In genomic region chr1:8560611-8561544, GRCh38 we compare ENCODE assay signal across 8 cellular contexts.
A peak's percentile ranks its signal among the peaks of the same experiment; 100 is the strongest.
DNase-seq lines count a peak whose midpoint lies in the region; ATAC-seq and TF ChIP-seq lines count a peak whose summit lies in the region.

No MANE protein-coding gene starts in this region.

- POLR2A ChIA-PET in AG04449 (lab: Yijun Ruan, JAX): no interaction called here

- CTCF ChIA-PET in AG04449 (lab: Yijun Ruan, JAX): interaction anchor here (0.8 to 14.8 kb wide), 48 partner anchors 8 to 299 kb away, joined by 3 to 233 read pairs (median 5); no protein-coding TSS in a partner anchor

- no peaks in the 10 kb centered on the region for H3K9me3 Mint-ChIP-seq in chondrocyte (ENCODE audit: low read depth)
- H3K9me3 Mint-ChIP-seq in type B pancreatic cell: no peaks in the 10 kb centered on the region

- H3K36me3 Mint-ChIP-seq in chondrocyte (ENCODE audit: low read depth) (no peaks in the 10 kb centered on the region), type B pancreatic cell (peaks cover 5% of the 10 kb centered on the region)

- H3K36me3 ChIP-seq in RWPE2 (ENCODE audit: low read depth): no peaks in the 10 kb centered on the region
- no peaks in the 10 kb centered on the region for H3K36me3 ChIP-seq in right lobe of liver

- TF ChIP-seq CTCF in AG04449 (IDR thresholded peaks at IDR 0.05; ENCODE audit: insufficient read depth, low read length, missing control alignments): peak; percentile 71
- TF ChIP-seq CTCF in RWPE2 (IDR thresholded peaks at IDR 0.05; ENCODE audit: poor library complexity, severe bottlenecking): peak; percentile 93
- peak; percentile 99 for TF ChIP-seq CTCF in chondrocyte (IDR thresholded peaks at IDR 0.05)
- peak; percentile 92 to 98 (median 93) for TF ChIP-seq CTCF in right lobe of liver (IDR thresholded peaks at IDR 0.05)
- peak; percentile 93 for TF ChIP-seq CTCF in type B pancreatic cell (conservative IDR thresholded peaks at IDR 0.05)

- H3K27me3 Mint-ChIP-seq in chondrocyte (ENCODE audit: low read depth): no peaks in the 10 kb centered on the region
- no peaks in the 10 kb centered on the region for H3K27me3 Mint-ChIP-seq in type B pancreatic cell

- intact Hi-C loops in right lobe of liver (cut with DNase I): loop anchor here in 1 of 2 donors (10.0 kb wide), 1 partner anchor 164 kb away; no protein-coding TSS in a partner anchor

- H3K4me1 ChIP-seq in RWPE2 (ENCODE audit: insufficient read depth, poor library complexity, severe bottlenecking) (no peaks in the 10 kb centered on the region), right lobe of liver (peaks cover 0 to 28% (median 2%) of the 10 kb centered on the region in 4 donors)

- H3K27ac Mint-ChIP-seq in chondrocyte (ENCODE audit: unreplicated experiment) (no peak overlapping the region), type B pancreatic cell (peak overlapping the region; percentile 20)

- H3K4me3 ChIP-seq in AG04449 (ENCODE audit: low read depth, low read length) (no peak overlapping the region), RWPE2 (ENCODE audit: severe bottlenecking) (no peak overlapping the region), right lobe of liver (no peak overlapping the region)

- H3K4me3 Mint-ChIP-seq in chondrocyte (ENCODE audit: unreplicated experiment): no peak overlapping the region
- H3K4me3 Mint-ChIP-seq in type B pancreatic cell: no peak overlapping the region

- 16% methylated on average over 2 of the region's 2 CpGs for WGBS in right lobe of liver (ENCODE audit: insufficient coverage, low coverage, low lambda C conversion rate, missing lambda C conversion rate)

- H3K27me3 ChIP-seq in RWPE2 (ENCODE audit: insufficient read depth, poor library complexity, severe bottlenecking): no peaks in the 10 kb centered on the region
- no peaks in the 10 kb centered on the region for H3K27me3 ChIP-seq in right lobe of liver

- DNase-seq in AG04449 (ENCODE audit: low read depth, low spot score): no peak
- DNase-seq in GDM1 (lab: John Stamatoyannopoulos, UW): peak; percentile 18
- DNase-seq in LHCN-M2 (ENCODE audit: low read depth): peak; percentile 54
- no peak for DNase-seq in RWPE2 (ENCODE audit: low spot score)
- DNase-seq in chondrocyte (ENCODE audit: low spot score): no peak
- no peak for DNase-seq in right lobe of liver
- DNase-seq in type B pancreatic cell (ENCODE audit: extremely low spot score, unreplicated experiment): no peak

- TF ChIP-seq POLR2A in right lobe of liver (IDR thresholded peaks at IDR 0.05): no peak

- peak; percentile 63; the same call in 1 of the 3 replicates for ATAC-seq in RWPE2 (ENCODE audit: low read depth)
- ATAC-seq in right lobe of liver: peak; percentile 88 to 92 (median 91)
- ATAC-seq in GM19035 (IDR thresholded peaks at IDR 0.05; ENCODE audit: unreplicated experiment): no peak

- no peak overlapping the region for H3K27ac ChIP-seq in RWPE2 (ENCODE audit: poor library complexity, severe bottlenecking)
- H3K27ac ChIP-seq in right lobe of liver: no peak overlapping the region

- H3K9me3 ChIP-seq in RWPE2 (ENCODE audit: severe bottlenecking) (no peaks in the 10 kb centered on the region), right lobe of liver (no peaks in the 10 kb centered on the region)

- H3K4me1 Mint-ChIP-seq in chondrocyte (ENCODE audit: low read depth): peaks cover 18% of the 10 kb centered on the region
- peaks cover 23% of the 10 kb centered on the region for H3K4me1 Mint-ChIP-seq in type B pancreatic cell (ENCODE audit: unreplicated experiment)

Comparison
In these comparisons a context has a peak if more than half of its experiments do, and no peak if none do; other contexts are left out.
1. DNase-seq: peak in GDM1 (single experiment) and LHCN-M2 (single experiment); none in AG04449 (single experiment), RWPE2 (single experiment), chondrocyte (single experiment), right lobe of liver (0 of 3) and type B pancreatic cell (single experiment).
2. Peak in every context shown above with its lines, with median percentiles within 50 percentile points of each other: CTCF ChIP-seq.